In the genomic region with DNA sequence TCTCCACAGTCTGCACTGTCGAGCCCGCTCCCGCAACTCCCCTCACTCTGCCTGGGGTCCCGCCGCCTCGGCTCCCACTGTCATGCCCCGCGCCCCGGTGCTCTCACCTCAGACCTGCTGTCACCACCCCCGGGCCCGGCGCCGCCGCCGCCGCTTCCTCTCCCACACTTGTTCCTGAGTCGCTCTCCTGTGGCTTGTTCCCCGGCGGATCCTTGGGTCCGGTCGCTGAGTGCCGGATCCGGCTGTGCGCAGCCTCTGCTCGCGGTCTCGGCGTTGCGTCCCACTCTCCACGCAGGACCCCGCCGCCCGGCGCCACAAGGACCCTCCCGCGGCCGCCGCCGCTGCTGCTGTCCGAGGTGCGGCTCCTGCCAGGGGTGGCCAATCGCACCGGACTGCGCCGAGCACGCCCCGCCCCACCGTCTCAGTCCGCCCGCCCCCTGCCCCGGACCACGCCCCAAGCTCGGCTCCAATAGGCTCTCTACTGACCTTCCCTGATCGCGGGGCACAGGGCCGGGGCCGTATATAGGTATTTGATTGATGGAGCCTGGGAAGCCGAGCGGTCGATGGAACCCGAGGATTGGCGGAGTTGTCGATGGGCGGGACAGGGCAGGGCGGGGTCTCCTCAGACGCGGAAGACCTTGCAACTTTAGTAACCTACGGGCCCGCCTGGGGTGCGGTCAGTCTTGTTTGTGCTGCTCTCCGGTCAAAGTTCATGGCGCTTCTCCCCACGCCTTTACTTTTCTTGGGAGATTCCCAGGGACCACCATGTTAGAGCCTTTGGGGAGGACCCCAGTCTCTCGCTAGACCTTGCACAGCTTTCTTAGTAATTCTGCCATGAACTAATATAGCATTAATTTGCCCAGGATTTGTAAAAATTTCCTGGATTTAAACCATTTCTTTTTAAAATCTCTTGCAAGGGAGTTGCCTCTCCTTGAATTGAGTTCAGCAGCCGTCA, we compare ENCODE assay signal across 1 cellular context.
TF ChIP-seq lines count a peak whose summit lies in the region.

TSS of gene TAOK3 (minus strand) at position 367 of the 955 bp plus-strand sequence. CDS start 117,340 bp downstream, outside the sequence.

TF ChIP-seq in K562, 482 proteins besides CTCF, POLR2A, EP300 and RAD21 (continued from another document and continues in another):
- TF ChIP-seq RERE (CRISPR knock-in tag; IDR thresholded peaks at IDR 0.05; ENCODE audit: borderline replicate concordance), result no peak
- TF ChIP-seq ILK (tag; IDR thresholded peaks at IDR 0.05; ENCODE audit: borderline replicate concordance, low read depth), result no peak
- TF ChIP-seq POLR2B (IDR thresholded peaks at IDR 0.05; ENCODE audit: low read depth, partially characterized antibody), result peak; percentile 83
- TF ChIP-seq, protein P1, sequence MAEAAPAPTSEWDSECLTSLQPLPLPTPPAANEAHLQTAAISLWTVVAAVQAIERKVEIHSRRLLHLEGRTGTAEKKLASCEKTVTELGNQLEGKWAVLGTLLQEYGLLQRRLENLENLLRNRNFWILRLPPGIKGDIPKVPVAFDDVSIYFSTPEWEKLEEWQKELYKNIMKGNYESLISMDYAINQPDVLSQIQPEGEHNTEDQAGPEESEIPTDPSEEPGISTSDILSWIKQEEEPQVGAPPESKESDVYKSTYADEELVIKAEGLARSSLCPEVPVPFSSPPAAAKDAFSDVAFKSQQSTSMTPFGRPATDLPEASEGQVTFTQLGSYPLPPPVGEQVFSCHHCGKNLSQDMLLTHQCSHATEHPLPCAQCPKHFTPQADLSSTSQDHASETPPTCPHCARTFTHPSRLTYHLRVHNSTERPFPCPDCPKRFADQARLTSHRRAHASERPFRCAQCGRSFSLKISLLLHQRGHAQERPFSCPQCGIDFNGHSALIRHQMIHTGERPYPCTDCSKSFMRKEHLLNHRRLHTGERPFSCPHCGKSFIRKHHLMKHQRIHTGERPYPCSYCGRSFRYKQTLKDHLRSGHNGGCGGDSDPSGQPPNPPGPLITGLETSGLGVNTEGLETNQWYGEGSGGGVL (CRISPR knock-in tag; IDR thresholded peaks at IDR 0.05), result no peak
- no peak for TF ChIP-seq SIX5 (IDR thresholded peaks at IDR 0.05; ENCODE audit: borderline replicate concordance in 1 of 2, insufficient read depth in 1 of 2, low read depth in 1 of 2, low read length in 2 of 2)
- TF ChIP-seq HDAC8 (tag; IDR thresholded peaks at IDR 0.05), result no peak
- TF ChIP-seq JUNB (CRISPR knock-in tag; conservative IDR thresholded peaks at IDR 0.05), result no peak
- TF ChIP-seq ZNF146 (CRISPR knock-in tag; IDR thresholded peaks at IDR 0.05; ENCODE audit: unreplicated experiment), result no peak
- TF ChIP-seq GMEB1 (CRISPR knock-in tag; IDR thresholded peaks at IDR 0.05), result 0 out of 2 replicates have a peak, but pooled peaks have one; percentile 31
- TF ChIP-seq MEIS2 (IDR thresholded peaks at IDR 0.05; ENCODE audit: partially characterized antibody), result no peak
- TF ChIP-seq PKNOX1 (IDR thresholded peaks at IDR 0.05), result peak; percentile 68
- no peak for TF ChIP-seq DPF2 (IDR thresholded peaks at IDR 0.05)
- TF ChIP-seq ETV5 (CRISPR knock-in tag; IDR thresholded peaks at IDR 0.05; ENCODE audit: low read depth), result no peak
- TF ChIP-seq, protein P2, sequence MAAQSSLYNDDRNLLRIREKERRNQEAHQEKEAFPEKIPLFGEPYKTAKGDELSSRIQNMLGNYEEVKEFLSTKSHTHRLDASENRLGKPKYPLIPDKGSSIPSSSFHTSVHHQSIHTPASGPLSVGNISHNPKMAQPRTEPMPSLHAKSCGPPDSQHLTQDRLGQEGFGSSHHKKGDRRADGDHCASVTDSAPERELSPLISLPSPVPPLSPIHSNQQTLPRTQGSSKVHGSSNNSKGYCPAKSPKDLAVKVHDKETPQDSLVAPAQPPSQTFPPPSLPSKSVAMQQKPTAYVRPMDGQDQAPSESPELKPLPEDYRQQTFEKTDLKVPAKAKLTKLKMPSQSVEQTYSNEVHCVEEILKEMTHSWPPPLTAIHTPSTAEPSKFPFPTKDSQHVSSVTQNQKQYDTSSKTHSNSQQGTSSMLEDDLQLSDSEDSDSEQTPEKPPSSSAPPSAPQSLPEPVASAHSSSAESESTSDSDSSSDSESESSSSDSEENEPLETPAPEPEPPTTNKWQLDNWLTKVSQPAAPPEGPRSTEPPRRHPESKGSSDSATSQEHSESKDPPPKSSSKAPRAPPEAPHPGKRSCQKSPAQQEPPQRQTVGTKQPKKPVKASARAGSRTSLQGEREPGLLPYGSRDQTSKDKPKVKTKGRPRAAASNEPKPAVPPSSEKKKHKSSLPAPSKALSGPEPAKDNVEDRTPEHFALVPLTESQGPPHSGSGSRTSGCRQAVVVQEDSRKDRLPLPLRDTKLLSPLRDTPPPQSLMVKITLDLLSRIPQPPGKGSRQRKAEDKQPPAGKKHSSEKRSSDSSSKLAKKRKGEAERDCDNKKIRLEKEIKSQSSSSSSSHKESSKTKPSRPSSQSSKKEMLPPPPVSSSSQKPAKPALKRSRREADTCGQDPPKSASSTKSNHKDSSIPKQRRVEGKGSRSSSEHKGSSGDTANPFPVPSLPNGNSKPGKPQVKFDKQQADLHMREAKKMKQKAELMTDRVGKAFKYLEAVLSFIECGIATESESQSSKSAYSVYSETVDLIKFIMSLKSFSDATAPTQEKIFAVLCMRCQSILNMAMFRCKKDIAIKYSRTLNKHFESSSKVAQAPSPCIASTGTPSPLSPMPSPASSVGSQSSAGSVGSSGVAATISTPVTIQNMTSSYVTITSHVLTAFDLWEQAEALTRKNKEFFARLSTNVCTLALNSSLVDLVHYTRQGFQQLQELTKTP (IDR thresholded peaks at IDR 0.05; ENCODE audit: low read depth in 1 of 2, partially characterized antibody in 2 of 2), result peak in 1 of 2 experiments; percentile 47
- TF ChIP-seq FOXA3 (CRISPR knock-in tag; conservative IDR thresholded peaks at IDR 0.05 in 1 of 2, IDR thresholded peaks at IDR 0.05 in 1 of 2), result no peak
- TF ChIP-seq GATA2 (CRISPR knock-in tag; IDR thresholded peaks at IDR 0.05), result no peak
- TF ChIP-seq ZNF507 (tag; conservative IDR thresholded peaks at IDR 0.05), result no peak
- TF ChIP-seq ZNF232 (CRISPR knock-in tag; IDR thresholded peaks at IDR 0.05), result no peak
- TF ChIP-seq KDM4B (IDR thresholded peaks at IDR 0.05; ENCODE audit: borderline replicate concordance in 2 of 2, low read depth in 1 of 2), result no peak
- TF ChIP-seq PRPF4 (IDR thresholded peaks at IDR 0.05; ENCODE audit: insufficient read depth, low read depth, low read length, poor library complexity, severe bottlenecking), result no peak
- no peak for TF ChIP-seq ZNF174 (CRISPR knock-in tag; IDR thresholded peaks at IDR 0.05)
- TF ChIP-seq, protein P3, sequence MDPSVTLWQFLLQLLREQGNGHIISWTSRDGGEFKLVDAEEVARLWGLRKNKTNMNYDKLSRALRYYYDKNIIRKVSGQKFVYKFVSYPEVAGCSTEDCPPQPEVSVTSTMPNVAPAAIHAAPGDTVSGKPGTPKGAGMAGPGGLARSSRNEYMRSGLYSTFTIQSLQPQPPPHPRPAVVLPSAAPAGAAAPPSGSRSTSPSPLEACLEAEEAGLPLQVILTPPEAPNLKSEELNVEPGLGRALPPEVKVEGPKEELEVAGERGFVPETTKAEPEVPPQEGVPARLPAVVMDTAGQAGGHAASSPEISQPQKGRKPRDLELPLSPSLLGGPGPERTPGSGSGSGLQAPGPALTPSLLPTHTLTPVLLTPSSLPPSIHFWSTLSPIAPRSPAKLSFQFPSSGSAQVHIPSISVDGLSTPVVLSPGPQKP (CRISPR knock-in tag; IDR thresholded peaks at IDR 0.05), result no peak
- TF ChIP-seq HNRNPLL (IDR thresholded peaks at IDR 0.05; ENCODE audit: low read depth, low read length, poor library complexity, severe bottlenecking), result no peak
- no peak for TF ChIP-seq OTX1 (CRISPR knock-in tag; IDR thresholded peaks at IDR 0.05)
- TF ChIP-seq SRSF3 (IDR thresholded peaks at IDR 0.05; ENCODE audit: insufficient read depth, low read length), result no peak
- no peak for TF ChIP-seq PPARD (CRISPR knock-in tag; IDR thresholded peaks at IDR 0.05)
- no peak; a peak in 1 of 6 replicates for TF ChIP-seq ZBTB11 (CRISPR knock-in tag; IDR thresholded peaks at IDR 0.05)
- no peak for TF ChIP-seq MTA1 (IDR thresholded peaks at IDR 0.05; ENCODE audit: borderline replicate concordance)
- TF ChIP-seq POLR2AphosphoS5 (IDR thresholded peaks at IDR 0.05; ENCODE audit: control insufficient read depth, insufficient read depth, low read depth, low read length), result peak; percentile 85
- no peak for TF ChIP-seq ZNF778 (CRISPR knock-in tag; IDR thresholded peaks at IDR 0.05)
- TF ChIP-seq ZNF316 (IDR thresholded peaks at IDR 0.05), result no peak
- peak; percentile 67 for TF ChIP-seq FIP1L1 (IDR thresholded peaks at IDR 0.05; ENCODE audit: low read depth, low read length, poor library complexity, severe bottlenecking)
- TF ChIP-seq SRSF1 (IDR thresholded peaks at IDR 0.05; ENCODE audit: low read depth, low read length), result no peak
- TF ChIP-seq DDX20 (tag; IDR thresholded peaks at IDR 0.05; ENCODE audit: low read depth), result no peak
- 0 out of 2 replicates have a peak, but pooled peaks have one; percentile 59 for TF ChIP-seq ZNF12 (CRISPR knock-in tag; IDR thresholded peaks at IDR 0.05)
- TF ChIP-seq EWSR1 (IDR thresholded peaks at IDR 0.05; ENCODE audit: borderline replicate concordance, low read depth, partially characterized antibody), result no peak
- peak; percentile 97 for TF ChIP-seq SP1 (CRISPR knock-in tag; IDR thresholded peaks at IDR 0.05)
- TF ChIP-seq ERF (CRISPR knock-in tag; IDR thresholded peaks at IDR 0.05), result peak; percentile 68; the same call in 1 of the 2 replicates
